Comparison of ENCODE assay signal across 4 cellular contexts in genomic region chr7:21524680-21525079, GRCh38.
"Had no signal": no experiment of that assay in that cellular context is flagged by ENCODE, and none has a peak within 500 bp of the region (broad histone marks: within the 10 kb centered on the region; RNA-seq: fewer than 3 reads in every experiment).

No MANE protein-coding gene starts in this region.

- H3K36me3 ChIP-seq: HAP-1 had no signal

- ATAC-seq: GM23338, HCT116 had no signal

- H3K4me3 ChIP-seq: GM23248, GM23338, HAP-1 had no signal

- H3K27ac ChIP-seq: GM23248 had no signal

- H3K4me1 ChIP-seq: HAP-1 had no signal
